ENCODE assay signal across 24 cellular contexts in the genomic region with DNA sequence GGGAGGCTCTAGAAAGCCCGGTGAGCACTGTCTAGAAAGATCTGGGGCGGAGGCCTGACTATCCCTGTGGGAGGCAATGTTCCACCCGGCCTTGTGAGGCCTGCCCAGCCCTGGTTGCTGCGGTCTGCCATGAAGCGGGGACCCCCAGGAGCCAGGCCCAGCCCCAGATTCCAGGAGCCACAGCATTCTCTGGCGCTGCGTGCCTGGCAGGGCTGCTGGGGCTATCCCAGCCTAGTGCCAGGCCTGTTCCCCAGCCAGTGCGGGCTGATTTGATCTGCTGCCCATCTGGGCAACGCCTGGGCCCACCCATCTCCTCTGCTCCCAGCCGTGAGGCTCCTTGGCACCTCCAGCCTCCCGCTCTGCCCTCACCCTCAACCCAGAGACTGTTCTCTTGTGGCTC. TPM values are rescaled to one million over a fixed set of nuclear protein-coding genes. Genes with fewer than 3 reads are reported as not detected.
"Had no signal": no experiment of that assay in that cellular context is flagged by ENCODE, and none has a peak within 500 bp of the region (broad histone marks: within the 10 kb centered on the region; RNA-seq: fewer than 3 reads in every experiment).

No MANE protein-coding gene starts in this region.

- H3K36me3 ChIP-seq: MG63 had no signal

- H3K27me3 ChIP-seq: MG63 had no signal

- H3K27me3 Mint-ChIP-seq: activated CD4-positive, alpha-beta memory T cell treated with anti-CD3 and anti-CD28 coated beads, Interleukin-2, amount 10 ng/mL, durations not matched to agents 7 days and 5 days; activated naive CD8-positive, alpha-beta T cell treated with anti-CD3 and anti-CD28 coated beads for 36 hours had no signal

- H3K27ac Mint-ChIP-seq: activated CD4-positive, alpha-beta memory T cell treated with anti-CD3 and anti-CD28 coated beads, Interleukin-2, amount 10 ng/mL, durations not matched to agents 7 days and 5 days; activated CD4-positive, alpha-beta T cell treated with anti-CD3 and anti-CD28 coated beads for 36 hours; activated naive CD4-positive, alpha-beta T cell treated with anti-CD3 and anti-CD28 coated beads, Interleukin-2, amount 10 ng/mL, durations not matched to agents 7 days and 5 days; activated naive CD8-positive, alpha-beta T cell treated with anti-CD3 and anti-CD28 coated beads for 36 hours; activated T-helper 2 cell treated with anti-CD3 and anti-CD28 coated beads, Interferon-gamma antibody, Interleukin-2, Interleukin-4, amounts not matched to agents 10 μg/mL and 5 μg/mL and 100 μg/mL, durations not matched to agents 14 hours and 24 hours and 36 hours; T-cell had no signal

- H3K4me3 Mint-ChIP-seq: activated CD4-positive, alpha-beta memory T cell treated with anti-CD3 and anti-CD28 coated beads, Interleukin-2, amount 10 ng/mL, durations not matched to agents 7 days and 5 days; activated CD4-positive, alpha-beta T cell treated with anti-CD3 and anti-CD28 coated beads for 36 hours; activated naive CD4-positive, alpha-beta T cell treated with anti-CD3 and anti-CD28 coated beads, Interleukin-2, amount 10 ng/mL, durations not matched to agents 7 days and 5 days; activated naive CD8-positive, alpha-beta T cell treated with anti-CD3 and anti-CD28 coated beads for 36 hours; T-cell had no signal

- H3K4me3 ChIP-seq: MG63 had no signal

- H3K27ac ChIP-seq: VCaP had no signal

- DNase-seq: activated CD4-positive, alpha-beta memory T cell treated with anti-CD3 and anti-CD28 coated beads, Interleukin-2, amount 10 ng/mL, durations not matched to agents 7 days and 5 days; activated CD4-positive, alpha-beta T cell treated with anti-CD3 and anti-CD28 coated beads for 36 hours; activated CD4-positive, alpha-beta T cell treated with anti-CD3 and anti-CD28 coated beads, Interleukin-2, amount 50 U/mL, for 1 hour; activated gamma-delta T cell treated with Interleukin-2 at 50 U/mL for 16 hours; activated naive CD4-positive, alpha-beta T cell treated with anti-CD3 and anti-CD28 coated beads, Interleukin-2, amount 10 ng/mL, durations not matched to agents 7 days and 5 days; activated naive CD8-positive, alpha-beta T cell treated with anti-CD3 and anti-CD28 coated beads for 36 hours; activated T-cell treated with anti-CD3 and anti-CD28 coated beads for 4 hours; activated T-cell treated with anti-CD3 and anti-CD28 coated beads, Interleukin-2, amount 50 U/mL, for 48 hours; aorta; central memory CD4-positive, alpha-beta T cell; MG63; MV-4-11; NCI-H146; NCI-H2081 treated with DMSO at 0.1 percent for 48 hours; NCI-H748 treated with DMSO at 0.1 percent for 48 hours; PC-3; SHP77 treated with DMSO at 0.1 percent for 48 hours; T-cell; T-helper 2 cell had no signal

- H3K9me3 ChIP-seq: MG63 had no signal

- H3K9me3 Mint-ChIP-seq: activated CD4-positive, alpha-beta memory T cell treated with anti-CD3 and anti-CD28 coated beads, Interleukin-2, amount 10 ng/mL, durations not matched to agents 7 days and 5 days; activated naive CD4-positive, alpha-beta T cell treated with anti-CD3 and anti-CD28 coated beads, Interleukin-2, amount 10 ng/mL, durations not matched to agents 7 days and 5 days; activated naive CD8-positive, alpha-beta T cell treated with anti-CD3 and anti-CD28 coated beads for 36 hours; activated T-helper 2 cell treated with anti-CD3 and anti-CD28 coated beads, Interferon-gamma antibody, Interleukin-2, Interleukin-4, amounts not matched to agents 10 μg/mL and 5 μg/mL and 100 μg/mL, durations not matched to agents 14 hours and 24 hours and 36 hours; T-cell had no signal

- H3K4me1 Mint-ChIP-seq: activated CD4-positive, alpha-beta memory T cell treated with anti-CD3 and anti-CD28 coated beads, Interleukin-2, amount 10 ng/mL, durations not matched to agents 7 days and 5 days; activated CD4-positive, alpha-beta T cell treated with anti-CD3 and anti-CD28 coated beads for 36 hours; activated naive CD4-positive, alpha-beta T cell treated with anti-CD3 and anti-CD28 coated beads, Interleukin-2, amount 10 ng/mL, durations not matched to agents 7 days and 5 days; activated naive CD8-positive, alpha-beta T cell treated with anti-CD3 and anti-CD28 coated beads for 36 hours; T-cell had no signal

- H3K36me3 Mint-ChIP-seq: activated naive CD4-positive, alpha-beta T cell treated with anti-CD3 and anti-CD28 coated beads, Interleukin-2, amount 10 ng/mL, durations not matched to agents 7 days and 5 days; activated naive CD8-positive, alpha-beta T cell treated with anti-CD3 and anti-CD28 coated beads for 36 hours; T-cell had no signal

RNA-seq across cellular contexts. Expression of gene ATP2B3, which starts 19.6 kb away (rescaled TPM):
- total RNA-seq: activated CD4-positive, alpha-beta memory T cell treated with anti-CD3 and anti-CD28 coated beads, Interleukin-2, amount 10 ng/mL, durations not matched to agents 7 days and 5 days; activated CD4-positive, alpha-beta T cell treated with anti-CD3 and anti-CD28 coated beads for 36 hours; activated CD8-positive, alpha-beta memory T cell treated with anti-CD3 and anti-CD28 coated beads for 36 hours; activated naive CD8-positive, alpha-beta T cell treated with anti-CD3 and anti-CD28 coated beads for 36 hours; activated T-helper 2 cell treated with anti-CD3 and anti-CD28 coated beads, Interferon-gamma antibody, Interleukin-2, Interleukin-4, amounts not matched to agents 10 μg/mL and 5 μg/mL and 100 μg/mL, durations not matched to agents 14 hours and 24 hours and 36 hours; bronchial epithelial cell; PC-3 had no signal

RNA-seq across cellular contexts. Expression of gene BGN, which starts 42.3 kb away (rescaled TPM):
- total RNA-seq: activated CD4-positive, alpha-beta memory T cell treated with anti-CD3 and anti-CD28 coated beads, Interleukin-2, amount 10 ng/mL, durations not matched to agents 7 days and 5 days; activated CD4-positive, alpha-beta T cell treated with anti-CD3 and anti-CD28 coated beads for 36 hours; activated CD8-positive, alpha-beta memory T cell treated with anti-CD3 and anti-CD28 coated beads for 36 hours; activated naive CD8-positive, alpha-beta T cell treated with anti-CD3 and anti-CD28 coated beads for 36 hours; activated T-helper 2 cell treated with anti-CD3 and anti-CD28 coated beads, Interferon-gamma antibody, Interleukin-2, Interleukin-4, amounts not matched to agents 10 μg/mL and 5 μg/mL and 100 μg/mL, durations not matched to agents 14 hours and 24 hours and 36 hours; PC-3; SK-MEL-5 had no signal
